In the genomic region with DNA sequence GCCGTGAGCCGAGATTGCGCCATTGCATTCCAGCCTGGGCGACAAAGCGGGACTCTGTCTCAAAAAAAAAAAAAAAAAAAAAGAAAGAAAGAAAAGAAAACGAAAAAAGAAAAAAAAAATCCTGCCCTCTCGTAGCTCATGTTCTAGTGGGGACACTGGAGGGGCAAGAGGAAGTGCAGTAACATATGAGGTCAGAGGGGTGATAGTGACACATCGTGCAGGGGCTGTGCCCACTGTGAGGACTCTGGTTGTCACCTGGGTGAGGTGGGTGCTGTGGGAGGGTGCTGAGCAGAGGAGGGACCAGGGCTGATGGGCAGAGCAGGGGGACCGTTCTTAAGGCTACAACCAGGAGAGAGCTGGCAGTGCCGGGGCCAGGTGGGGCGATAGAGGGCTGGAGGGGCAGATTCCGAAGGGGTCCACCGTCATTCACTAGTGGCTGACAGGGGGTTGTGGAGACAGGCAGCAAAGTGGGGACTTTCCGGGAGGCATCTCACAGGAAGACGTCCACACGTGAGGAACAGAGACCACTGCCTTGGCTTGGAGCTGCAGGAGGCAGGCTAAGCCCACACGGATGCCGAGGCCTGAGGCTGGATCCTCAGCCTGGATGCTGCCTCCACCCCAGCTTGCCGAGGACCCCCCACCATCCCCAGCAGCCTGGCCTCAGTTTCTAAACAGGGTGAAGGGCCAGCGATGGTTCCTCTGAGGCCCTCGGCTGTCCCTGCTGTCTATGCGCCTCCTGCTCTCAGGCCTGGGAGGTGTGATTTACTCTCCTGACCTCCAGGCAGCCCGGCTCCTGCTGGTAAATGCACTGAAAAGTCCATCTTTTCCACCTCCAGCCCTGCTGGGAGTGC, we compare ENCODE assay signal across 24 cellular contexts.
"Had no signal": no experiment of that assay in that cellular context is flagged by ENCODE, and none has a peak within 500 bp of the region (broad histone marks: within the 10 kb centered on the region; RNA-seq: fewer than 3 reads in every experiment).

No MANE protein-coding gene starts in this region.

- H3K27me3 Mint-ChIP-seq: activated CD4-positive, alpha-beta T cell treated with anti-CD3 and anti-CD28 coated beads for 36 hours; activated naive CD8-positive, alpha-beta T cell treated with anti-CD3 and anti-CD28 coated beads for 36 hours had no signal

- H3K27ac ChIP-seq: adrenal gland, body of pancreas, colonic mucosa, pancreas, prostate gland, transverse colon had no signal

- H3K4me3 Mint-ChIP-seq: activated CD4-positive, alpha-beta T cell treated with anti-CD3 and anti-CD28 coated beads for 36 hours; activated naive CD4-positive, alpha-beta T cell treated with anti-CD3 and anti-CD28 coated beads for 36 hours; activated naive CD8-positive, alpha-beta T cell treated with anti-CD3 and anti-CD28 coated beads for 36 hours; nephron; T-helper 2 cell treated with Interferon-gamma antibody and Interleukin-4, amounts not matched to agents 5 μg/mL and 100 μg/mL, for 36 hours had no signal

- DNase-seq: activated CD4-positive, alpha-beta T cell treated with anti-CD3 and anti-CD28 coated beads for 36 hours; activated CD4-positive, alpha-beta T cell treated with anti-CD3 and anti-CD28 coated beads, Interleukin-2, amount 50 U/mL, for 48 hours; activated CD4-positive, CD25-positive, alpha-beta regulatory T cell; activated CD8-positive, alpha-beta memory T cell treated with anti-CD3 and anti-CD28 coated beads for 24 hours; activated effector memory CD4-positive, alpha-beta T cell treated with Interleukin-2 at 50 U/mL for 16 hours; activated naive CD4-positive, alpha-beta T cell treated with anti-CD3 and anti-CD28 coated beads for 36 hours; activated naive CD8-positive, alpha-beta T cell treated with anti-CD3 and anti-CD28 coated beads for 36 hours; adrenal gland; aorta; body of pancreas; cerebellar nuclear complex; colonic mucosa; effector memory CD4-positive, alpha-beta T cell; mammary epithelial cell; stimulated activated CD4-positive, alpha-beta T cell treated with anti-CD3 and anti-CD28 coated beads, Interleukin-15, amount 100 ng/mL, for 24 hours; stimulated activated CD4-positive, alpha-beta T cell treated with anti-CD3 and anti-CD28 coated beads, Interleukin-2, amount 100 ng/mL, for 24 hours; stimulated activated naive CD4-positive, alpha-beta T cell; T-helper 1 cell; transverse colon had no signal

- H3K27ac Mint-ChIP-seq: activated CD4-positive, alpha-beta T cell treated with anti-CD3 and anti-CD28 coated beads for 36 hours; activated naive CD4-positive, alpha-beta T cell treated with anti-CD3 and anti-CD28 coated beads for 36 hours; activated naive CD8-positive, alpha-beta T cell treated with anti-CD3 and anti-CD28 coated beads for 36 hours; nephron; T-helper 2 cell treated with Interferon-gamma antibody and Interleukin-4, amounts not matched to agents 5 μg/mL and 100 μg/mL, for 36 hours had no signal

- H3K27me3 ChIP-seq: adrenal gland, body of pancreas, colonic mucosa, pancreas had no signal

- H3K36me3 ChIP-seq: adrenal gland, colonic mucosa, pancreas, prostate gland, transverse colon had no signal

- FAIRE-seq: pancreas, urothelium cell line had no signal

- H3K4me1 ChIP-seq: colonic mucosa, prostate gland, transverse colon had no signal

- ATAC-seq: activated CD4-positive, alpha-beta T cell treated with anti-CD3 and anti-CD28 coated beads for 36 hours; body of pancreas; pancreas had no signal

- H3K36me3 Mint-ChIP-seq: activated naive CD8-positive, alpha-beta T cell treated with anti-CD3 and anti-CD28 coated beads for 36 hours had no signal

- H3K4me3 ChIP-seq: adrenal gland, body of pancreas, colonic mucosa, pancreas, prostate gland, transverse colon had no signal

- H3K4me1 Mint-ChIP-seq: activated CD4-positive, alpha-beta T cell treated with anti-CD3 and anti-CD28 coated beads for 36 hours had no signal

- H3K9me3 ChIP-seq: adrenal gland, body of pancreas, colonic mucosa, pancreas, prostate gland, transverse colon had no signal

- H3K9me3 Mint-ChIP-seq: activated naive CD4-positive, alpha-beta T cell treated with anti-CD3 and anti-CD28 coated beads for 36 hours; activated naive CD8-positive, alpha-beta T cell treated with anti-CD3 and anti-CD28 coated beads for 36 hours; T-helper 2 cell treated with Interferon-gamma antibody and Interleukin-4, amounts not matched to agents 5 μg/mL and 100 μg/mL, for 36 hours had no signal
